In the genomic region with DNA sequence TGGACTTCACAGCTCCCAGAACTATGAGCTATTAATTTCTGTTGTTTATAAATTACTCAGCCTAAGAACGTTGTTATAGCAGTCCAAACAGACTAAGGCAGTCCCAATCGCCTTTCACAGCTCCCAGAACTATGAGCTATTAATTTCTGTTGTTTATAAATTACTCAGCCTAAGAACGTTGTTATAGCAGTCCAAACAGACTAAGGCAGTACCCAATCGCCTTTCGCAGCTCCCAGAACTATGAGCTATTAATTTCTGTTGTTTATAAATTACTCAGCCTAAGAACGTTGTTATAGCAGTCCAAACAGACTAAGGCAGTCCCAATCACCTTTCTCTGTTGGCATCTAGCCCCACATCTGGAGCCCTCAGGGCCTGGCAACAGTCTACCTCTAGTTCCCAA, we compare ENCODE assay signal across 6 cellular contexts.
DNase-seq lines count a peak whose midpoint lies in the region; ATAC-seq and TF ChIP-seq lines count a peak whose summit lies in the region.
"Not testable (repeated sequence)": the region's sequence is repeated elsewhere in the genome, so short reads cannot be mapped to it uniquely, and the experiment has no call there.

No MANE protein-coding gene starts in this region.

- not testable (repeated sequence) for H3K4me3 ChIP-seq in right atrium auricular region

- peak; percentile 53 to 73 for ATAC-seq in activated CD4-positive, CD25-positive, alpha-beta regulatory T cell treated with anti-CD3 and anti-CD28 coated beads, Interleukin-2, amount 50 U/mL, for 24 hours
- ATAC-seq in activated T-helper 17 cell treated with anti-CD3 and anti-CD28 coated beads, Interleukin-2, amount 50 U/mL, for 72 hours (replicated peaks): peak; percentile 68

- H3K27ac ChIP-seq in right atrium auricular region: not testable (repeated sequence)

- not testable (repeated sequence) for TF ChIP-seq CTCF in right atrium auricular region (IDR thresholded peaks at IDR 0.05)

- not testable (repeated sequence) for H3K36me3 ChIP-seq in right atrium auricular region

- H3K27me3 Mint-ChIP-seq in activated T-helper 17 cell treated with anti-CD3 and anti-CD28 coated beads, Interleukin-2, amount 50 U/mL, for 72 hours: not testable (repeated sequence)

- not testable (repeated sequence) for H3K4me1 Mint-ChIP-seq in activated T-helper 17 cell treated with anti-CD3 and anti-CD28 coated beads, Interleukin-2, amount 50 U/mL, for 72 hours

- DNase-seq in DMS79 (lab: John Stamatoyannopoulos, UW) (peak; percentile 78), NCI-H1105 treated with DMSO at 0.1 percent for 48 hours (lab: John Stamatoyannopoulos, UW) (peak; percentile 38), NCI-H2171 (lab: John Stamatoyannopoulos, UW) (peak; percentile 69), right atrium auricular region (ENCODE audit: low spot score) (peak; percentile 16)

- peaks cover 0 to 11% of the 10 kb centered on the region in 2 donors for H3K9me3 ChIP-seq in right atrium auricular region

- not testable (repeated sequence) for H3K4me3 Mint-ChIP-seq in activated T-helper 17 cell treated with anti-CD3 and anti-CD28 coated beads, Interleukin-2, amount 50 U/mL, for 72 hours

- not testable (repeated sequence) for H3K36me3 Mint-ChIP-seq in activated T-helper 17 cell treated with anti-CD3 and anti-CD28 coated beads, Interleukin-2, amount 50 U/mL, for 72 hours (ENCODE audit: low read depth)

- not testable (repeated sequence) for H3K9me3 Mint-ChIP-seq in activated T-helper 17 cell treated with anti-CD3 and anti-CD28 coated beads, Interleukin-2, amount 50 U/mL, for 72 hours

- not testable (repeated sequence) for H3K4me1 ChIP-seq in right atrium auricular region

- H3K27me3 ChIP-seq in right atrium auricular region: not testable (repeated sequence)

- not testable (repeated sequence) for H3K27ac Mint-ChIP-seq in activated T-helper 17 cell treated with anti-CD3 and anti-CD28 coated beads, Interleukin-2, amount 50 U/mL, for 72 hours

Comparison
In these comparisons a context has a peak if more than half of its experiments do, and no peak if none do; other contexts are left out.
1. DNase-seq: peak in every context shown above with its lines; median percentile 78 in DMS79; 69 in NCI-H2171; 38 in NCI-H1105 treated with DMSO at 0.1 percent for 48 hours; 16 in right atrium auricular region.